In the genomic region with DNA sequence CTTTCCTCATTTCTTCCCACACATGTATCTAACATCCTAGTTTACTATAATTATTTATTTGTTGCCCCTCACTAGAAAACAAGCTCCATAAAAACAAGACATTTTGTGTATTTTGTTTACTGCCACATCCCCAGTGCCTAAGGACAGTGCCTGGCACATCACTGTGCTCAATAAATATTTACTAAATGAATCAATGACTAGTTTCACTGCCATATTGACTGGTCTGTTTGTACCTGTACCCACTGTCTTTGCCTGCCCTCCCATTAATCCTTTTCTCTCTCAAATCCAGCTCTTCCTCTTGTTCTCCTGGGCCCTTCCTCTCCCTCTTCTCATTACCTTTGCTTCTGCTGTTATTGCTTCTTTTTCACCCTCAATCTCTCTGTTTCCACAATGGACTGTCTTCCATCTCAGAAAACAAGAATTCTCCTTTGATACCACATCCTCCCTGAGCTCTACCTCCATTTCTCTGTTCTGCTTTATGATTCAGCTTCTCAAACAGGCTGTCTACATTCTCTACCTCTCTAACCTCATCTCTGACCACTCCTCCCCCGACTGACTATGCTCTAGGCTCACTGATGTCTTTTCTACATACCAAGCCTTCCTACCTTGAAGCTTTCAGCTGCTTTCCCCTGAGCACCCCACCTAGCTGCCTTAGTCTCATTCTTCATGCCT, we compare ENCODE assay signal across 18 cellular contexts. TPM values are rescaled to one million over a fixed set of nuclear protein-coding genes. Genes with fewer than 3 reads are reported as not detected.
DNase-seq lines count a peak whose midpoint lies in the region; ATAC-seq and TF ChIP-seq lines count a peak whose summit lies in the region.
"Had no signal": no experiment of that assay in that cellular context is flagged by ENCODE, and none has a peak within 500 bp of the region (broad histone marks: within the 10 kb centered on the region; RNA-seq: fewer than 3 reads in every experiment).

No MANE protein-coding gene starts in this region.

- TF ChIP-seq CTCF in activated CD8-positive, alpha-beta T cell treated with anti-CD3 and anti-CD28 coated beads for 36 hours (IDR thresholded peaks at IDR 0.05) = no peak
- no peak for TF ChIP-seq CTCF in sigmoid colon (IDR thresholded peaks at IDR 0.05)

- peaks cover under 1% of the 10 kb centered on the region for H3K27me3 Mint-ChIP-seq in activated CD8-positive, alpha-beta T cell treated with anti-CD3 and anti-CD28 coated beads for 36 hours
- H3K27me3 Mint-ChIP-seq: activated B cell treated with CpG ODN at 0.5 μM for 24 hours had no signal

- no peak overlapping the region for H3K4me3 ChIP-seq in sigmoid colon
- H3K4me3 ChIP-seq: BLaER1, breast epithelium, heart left ventricle, lung had no signal

- H3K27me3 ChIP-seq in sigmoid colon = no peaks in the 10 kb centered on the region
- H3K27me3 ChIP-seq: BLaER1, breast epithelium, heart left ventricle had no signal

- peak; percentile 80 for ATAC-seq in GM18511 (IDR thresholded peaks at IDR 0.05; ENCODE audit: unreplicated experiment)
- ATAC-seq in GM19452 (IDR thresholded peaks at IDR 0.05; ENCODE audit: unreplicated experiment) = peak; percentile 80
- peak; percentile 87 for ATAC-seq in HG02973 (IDR thresholded peaks at IDR 0.05; ENCODE audit: unreplicated experiment)
- ATAC-seq in activated CD8-positive, alpha-beta T cell treated with anti-CD3 and anti-CD28 coated beads for 36 hours = peak; percentile 79
- ATAC-seq: heart left ventricle had no signal

- DNase-seq in activated CD8-positive, alpha-beta T cell treated with anti-CD3 and anti-CD28 coated beads for 36 hours = peak; percentile 33
- DNase-seq in Kasumi-1 (lab: John Stamatoyannopoulos, UW) (no peak), sigmoid colon (no peak), OCI-M2 (lab: John Stamatoyannopoulos, UW; ENCODE audit: unreplicated experiment) (no peak), 8988T (no peak)
- DNase-seq: activated B cell treated with CpG ODN at 0.5 μM for 24 hours, endodermal cell, heart left ventricle, NCI-H187 treated with DMSO at 0.1 percent for 48 hours had no signal

- no peak for TF ChIP-seq EP300 in sigmoid colon (IDR thresholded peaks at IDR 0.05)

- no peak overlapping the region for H3K27ac ChIP-seq in sigmoid colon
- H3K27ac ChIP-seq: BLaER1, breast epithelium, heart left ventricle, KMS-11 had no signal

- 50 to 55% methylated on average over 1 of the region's 1 CpG for WGBS in sigmoid colon, 2 donors

- intact Hi-C loops in activated CD8-positive, alpha-beta T cell treated with anti-CD3 and anti-CD28 coated beads for 36 hours (cut with micrococcal nuclease) = no loop called here
- intact Hi-C loops in sigmoid colon (cut with DNase I) = no loop called here

- POLR2A ChIA-PET in activated CD8-positive, alpha-beta T cell treated with anti-CD3 and anti-CD28 coated beads for 36 hours (lab: Charles Lee) = interaction anchor here (0.6 to 1.4 kb wide), 2 partner anchors 8 to 1912 kb away, joined by 3 to 4 read pairs; a partner anchor contains a TSS

- peaks cover 2% of the 10 kb centered on the region for H3K4me1 Mint-ChIP-seq in activated CD8-positive, alpha-beta T cell treated with anti-CD3 and anti-CD28 coated beads for 36 hours (ENCODE audit: low read depth)
- H3K4me1 Mint-ChIP-seq: activated B cell treated with CpG ODN at 0.5 μM for 24 hours, endodermal cell had no signal

- H3K36me3 Mint-ChIP-seq in activated CD8-positive, alpha-beta T cell treated with anti-CD3 and anti-CD28 coated beads for 36 hours (ENCODE audit: low read depth) = no peaks in the 10 kb centered on the region

- CTCF ChIA-PET in activated CD8-positive, alpha-beta T cell treated with anti-CD3 and anti-CD28 coated beads for 36 hours (lab: Charles Lee) = interaction anchor here (0.8 to 2.5 kb wide), 5 partner anchors 8 to 134 kb away, joined by 3 to 12 read pairs (median 4); a partner anchor contains a TSS

- TF ChIP-seq POLR2A in sigmoid colon (IDR thresholded peaks at IDR 0.05) = no peak

- H3K9me3 Mint-ChIP-seq in activated CD8-positive, alpha-beta T cell treated with anti-CD3 and anti-CD28 coated beads for 36 hours = no peaks in the 10 kb centered on the region
- H3K9me3 Mint-ChIP-seq: activated B cell treated with CpG ODN at 0.5 μM for 24 hours; activated T-helper 2 cell treated with anti-CD3 and anti-CD28 coated beads, Interferon-gamma antibody, Interleukin-2, Interleukin-4, amounts not matched to agents 10 μg/mL and 5 μg/mL and 100 μg/mL, durations not matched to agents 14 hours and 24 hours and 36 hours; endodermal cell; stimulated activated naive CD8-positive, alpha-beta T cell treated with anti-CD3 and anti-CD28 coated beads, Interleukin-15, Interleukin-2, amounts not matched to agents 100 ng/mL and 50 ng/mL, for 24 hours had no signal

- no peak overlapping the region for H3K4me3 Mint-ChIP-seq in activated CD8-positive, alpha-beta T cell treated with anti-CD3 and anti-CD28 coated beads for 36 hours
- H3K4me3 Mint-ChIP-seq: activated B cell treated with CpG ODN at 0.5 μM for 24 hours; endodermal cell; stimulated activated naive CD8-positive, alpha-beta T cell treated with anti-CD3 and anti-CD28 coated beads, Interleukin-15, Interleukin-2, amounts not matched to agents 100 ng/mL and 50 ng/mL, for 24 hours had no signal

- no peak overlapping the region for H3K27ac Mint-ChIP-seq in activated CD8-positive, alpha-beta T cell treated with anti-CD3 and anti-CD28 coated beads for 36 hours
- H3K27ac Mint-ChIP-seq: activated B cell treated with CpG ODN at 0.5 μM for 24 hours; activated T-helper 2 cell treated with anti-CD3 and anti-CD28 coated beads, Interferon-gamma antibody, Interleukin-2, Interleukin-4, amounts not matched to agents 10 μg/mL and 5 μg/mL and 100 μg/mL, durations not matched to agents 14 hours and 24 hours and 36 hours; endodermal cell; stimulated activated naive CD8-positive, alpha-beta T cell treated with anti-CD3 and anti-CD28 coated beads, Interleukin-15, Interleukin-2, amounts not matched to agents 100 ng/mL and 50 ng/mL, for 24 hours had no signal

- H3K4me1 ChIP-seq in sigmoid colon = no peaks in the 10 kb centered on the region
- H3K4me1 ChIP-seq: BLaER1, breast epithelium had no signal

- no peaks in the 10 kb centered on the region for H3K9me3 ChIP-seq in sigmoid colon
- H3K9me3 ChIP-seq: BLaER1, breast epithelium, heart left ventricle had no signal

- H3K36me3 ChIP-seq in sigmoid colon = no peaks in the 10 kb centered on the region
- H3K36me3 ChIP-seq: BLaER1, breast epithelium, heart left ventricle had no signal

RNA-seq across cellular contexts. Expression of a gene that starts 8.3 kb away (rescaled TPM):
- total RNA-seq in activated CD8-positive, alpha-beta T cell treated with anti-CD3 and anti-CD28 coated beads for 36 hours = 10 to 100 TPM; 27.9 to 30.3 TPM
- 10 to 100 TPM; 23.8 to 28.3 (median 25.7) TPM for total RNA-seq in sigmoid colon
- 10 to 100 TPM; 10.9 to 13.4 (median 12.0) TPM for polyA plus RNA-seq in sigmoid colon
